ENCODE assay signal across 9 cellular contexts in genomic region chr1:160768295-160768657, GRCh38. TPM values are rescaled to one million over a fixed set of nuclear protein-coding genes. Genes with fewer than 3 reads are reported as not detected.
DNase-seq lines count a peak whose midpoint lies in the region; ATAC-seq, FAIRE-seq and TF ChIP-seq lines count a peak whose summit lies in the region.
"Had no signal": no experiment of that assay in that cellular context is flagged by ENCODE, and none has a peak within 500 bp of the region (broad histone marks: within the 10 kb centered on the region; RNA-seq: fewer than 3 reads in every experiment).

No MANE protein-coding gene starts in this region.

- H3K4me3 ChIP-seq in BLaER1 (peak overlapping the region; percentile 35; the same call in 1 of the 2 replicates), mammary epithelial cell (replicated peaks in 1 of 3; ENCODE audit: insufficient read depth in 1 of 3, low read depth in 2 of 3, low read length in 3 of 3) (no peak overlapping the region), muscle layer of duodenum (ENCODE audit: low read depth in 1 of 2, low read length in 2 of 2) (no peak overlapping the region), thoracic aorta (peak overlapping the region; percentile 8)
- H3K4me3 ChIP-seq: psoas muscle had no signal

- H3K9ac ChIP-seq in BLaER1 (no peak overlapping the region), mammary epithelial cell (ENCODE audit: insufficient read depth, low read length) (no peak overlapping the region)

- H4K20me1 ChIP-seq in BLaER1 (no peaks in the 10 kb centered on the region), mammary epithelial cell (ENCODE audit: insufficient read depth, low read length) (no peaks in the 10 kb centered on the region)

- intact Hi-C loops in mammary epithelial cell (cut with micrococcal nuclease), result loop anchor here (1.0 kb wide), 2 partner anchors 41 to 93 kb away; no protein-coding TSS in a partner anchor

- H3K27me3 ChIP-seq in BLaER1, result no peaks in the 10 kb centered on the region
- H3K27me3 ChIP-seq in mammary epithelial cell (ENCODE audit: insufficient read depth, low read length), result no peaks in the 10 kb centered on the region
- H3K27me3 ChIP-seq in muscle layer of duodenum (ENCODE audit: low read depth, low read length), result no peaks in the 10 kb centered on the region
- H3K27me3 ChIP-seq in thoracic aorta (replicated peaks; ENCODE audit: insufficient read depth), result no peaks in the 10 kb centered on the region

- BruUV-seq in mammary epithelial cell (replicated peaks; lab: Mats Ljungman, UMichigan), result no TSS peak

- H3K4me1 ChIP-seq in BLaER1 (0 out of 2 replicates have a peak, but pooled peaks cover 6% of the 10 kb centered on the region), mammary epithelial cell (ENCODE audit: insufficient read depth, low read length) (peaks cover 13% of the 10 kb centered on the region), muscle layer of duodenum (ENCODE audit: control insufficient read depth in 1 of 2, insufficient read depth in 2 of 2, low read length in 2 of 2) (no peaks in the 10 kb centered on the region), thoracic aorta (ENCODE audit: control insufficient read depth in 1 of 2, low read depth in 2 of 2) (peaks cover 0 to 6% of the 10 kb centered on the region in 2 donors)
- H3K4me1 ChIP-seq: psoas muscle had no signal

- H3K27ac ChIP-seq in BLaER1, result no peak overlapping the region
- peak overlapping the region; percentile 33 for H3K27ac ChIP-seq in mammary epithelial cell (ENCODE audit: insufficient read depth, low read depth, low read length)
- H3K27ac ChIP-seq in muscle layer of duodenum (ENCODE audit: low read length), result peak overlapping the region; percentile 8
- H3K27ac ChIP-seq in thoracic aorta, result no peak overlapping the region
- H3K27ac ChIP-seq: psoas muscle had no signal

- peak; percentile 75 to 88 for TF ChIP-seq CTCF in mammary epithelial cell (conservative IDR thresholded peaks at IDR 0.05 in 1 of 2, IDR thresholded peaks at IDR 0.05 in 1 of 2; ENCODE audit: extremely low read depth in 1 of 2, insufficient read depth in 1 of 2, low read depth in 1 of 2, low read length in 2 of 2)
- TF ChIP-seq CTCF in thoracic aorta (IDR thresholded peaks at IDR 0.05), result no peak

- peak; percentile 76 for ATAC-seq in GM19372 (IDR thresholded peaks at IDR 0.05; ENCODE audit: low read depth, unreplicated experiment)
- ATAC-seq in HG03460 (IDR thresholded peaks at IDR 0.05; ENCODE audit: unreplicated experiment), result peak; percentile 81
- ATAC-seq in thoracic aorta (ENCODE audit: insufficient number of reproducible peaks, low FRiP score, low read depth), result no peak
- ATAC-seq: psoas muscle had no signal

- in situ Hi-C loops in mammary epithelial cell (cut with MboI; ENCODE audit: low sequenced_read_pairs in 2 of 2), result no loop called here

- H3K79me2 ChIP-seq in mammary epithelial cell (ENCODE audit: insufficient read depth, low read length), result no peaks in the 10 kb centered on the region

- peak; percentile 53 for FAIRE-seq in TTC549 (lab: Jason Lieb, UNC)

- dilution Hi-C loops in mammary epithelial cell (cut with HindIII; ENCODE audit: low sequenced_read_pairs), result no loop called here

- H3K36me3 ChIP-seq in BLaER1, result no peaks in the 10 kb centered on the region
- no peaks in the 10 kb centered on the region for H3K36me3 ChIP-seq in mammary epithelial cell (ENCODE audit: insufficient read depth, low read length)
- no peaks in the 10 kb centered on the region for H3K36me3 ChIP-seq in muscle layer of duodenum (ENCODE audit: control insufficient read depth in 1 of 2, insufficient read depth in 2 of 2, low read length in 2 of 2)
- H3K36me3 ChIP-seq in thoracic aorta, result no peaks in the 10 kb centered on the region

- CTCF ChIA-PET in mammary epithelial cell (lab: Charles Lee; ENCODE audit: low non-redundant PET), result no interaction called here

- peak overlapping the region; percentile 87 for H2AFZ ChIP-seq in mammary epithelial cell (ENCODE audit: low read depth, low read length)

- DNase-seq in mammary epithelial cell (peak; percentile 40), thoracic aorta (ENCODE audit: low spot score) (no peak), DMS114 treated with DMSO at 0.1 percent for 48 hours (lab: John Stamatoyannopoulos, UW; ENCODE audit: unreplicated experiment) (no peak)

- H3K4me2 ChIP-seq in BLaER1, result peak overlapping the region; percentile 61
- H3K4me2 ChIP-seq in mammary epithelial cell (ENCODE audit: insufficient read depth, low read depth, low read length), result peak overlapping the region; percentile 58

- no peaks in the 10 kb centered on the region for H3K9me3 ChIP-seq in BLaER1
- no peaks in the 10 kb centered on the region for H3K9me3 ChIP-seq in mammary epithelial cell (replicated peaks; ENCODE audit: insufficient read depth, low read length)
- no peaks in the 10 kb centered on the region for H3K9me3 ChIP-seq in muscle layer of duodenum (ENCODE audit: control insufficient read depth in 1 of 2, low read length in 2 of 2)
- H3K9me3 ChIP-seq in thoracic aorta, result no peaks in the 10 kb centered on the region
- H3K9me3 ChIP-seq: psoas muscle had no signal

RNA-seq across cellular contexts. Expression of gene LY9, which starts 27.7 kb away (rescaled TPM):
- total RNA-seq in mammary epithelial cell, result not detected
- polyA plus RNA-seq in mammary epithelial cell, result not detected
- not detected for polyA minus RNA-seq in mammary epithelial cell
- under 1 TPM; 0.41 to 0.71 TPM for total RNA-seq in thoracic aorta

RNA-seq across cellular contexts. Expression of gene SLAMF7, which starts 29.2 kb away (rescaled TPM):
- total RNA-seq in mammary epithelial cell, result 1 to 10 TPM in 1 of 2 donors, under 1 TPM in 1; 0.17 to 7.2 TPM
- polyA plus RNA-seq in mammary epithelial cell, result 3.0 TPM
- polyA minus RNA-seq in mammary epithelial cell, result not detected
- total RNA-seq in thoracic aorta, result 1 to 10 TPM in 1 of 2 donors, under 1 TPM in 1; 0.71 to 2.7 TPM

RNA-seq across cellular contexts. Expression of gene CD48, which starts 56.7 kb away (rescaled TPM):
- total RNA-seq in mammary epithelial cell (not detected), thoracic aorta (1 to 10 TPM; 9.0 to 9.9 TPM)
- not detected for polyA plus RNA-seq in mammary epithelial cell
- not detected for polyA minus RNA-seq in mammary epithelial cell

Comparison
In these comparisons a context has a peak if more than half of its experiments do, and no peak if none do; other contexts are left out.
1. H3K27ac ChIP-seq: peak in mammary epithelial cell (single experiment) and muscle layer of duodenum (single experiment); none in BLaER1 (single experiment) and thoracic aorta (0 of 2).
2. H3K4me3 ChIP-seq: peak in BLaER1 (single experiment) and thoracic aorta (single experiment); none in mammary epithelial cell (0 of 3) and muscle layer of duodenum (0 of 2).
3. RNA of gene CD48, which starts 56.7 kb away (total RNA-seq): 9.0 to 9.9 TPM in thoracic aorta; not detected in mammary epithelial cell; every median in the first group is over 4 times any median in the second.